In genomic region chr17:55462711-55463110, GRCh38 we compare ENCODE assay signal across 33 cellular contexts. TPM values are rescaled to one million over a fixed set of nuclear protein-coding genes. Genes with fewer than 3 reads are reported as not detected.
"Had no signal": no experiment of that assay in that cellular context is flagged by ENCODE, and none has a peak within 500 bp of the region (broad histone marks: within the 10 kb centered on the region; RNA-seq: fewer than 3 reads in every experiment).

No MANE protein-coding gene starts in this region.

- FAIRE-seq: endothelial cell of umbilical vein, islet of Langerhans, small intestine had no signal

- H3K27me3 Mint-ChIP-seq: activated naive CD8-positive, alpha-beta T cell treated with anti-CD3 and anti-CD28 coated beads for 36 hours; stimulated activated naive CD8-positive, alpha-beta T cell treated with anti-CD3 and anti-CD28 coated beads, Interleukin-15, amount 100 ng/mL, for 72 hours; type B pancreatic cell had no signal

- H3K27ac Mint-ChIP-seq: activated B cell treated with CpG ODN at 0.5 μM for 24 hours; activated CD4-positive, alpha-beta T cell treated with anti-CD3 and anti-CD28 coated beads for 36 hours; activated naive CD4-positive, alpha-beta T cell treated with anti-CD3 and anti-CD28 coated beads for 36 hours; activated naive CD8-positive, alpha-beta T cell treated with anti-CD3 and anti-CD28 coated beads for 36 hours; natural killer cell treated with Interleukin-12 subunit alpha and Interleukin-12 subunit beta and Interleukin-15 and Interleukin-18, amount 100 ng/mL, for 72 hours; stimulated activated effector memory CD8-positive, alpha-beta T cell treated with anti-CD3 and anti-CD28 coated beads, Interleukin-12 subunit alpha, Interleukin-12 subunit beta, amount 100 ng/mL, for 72 hours; stimulated activated naive CD8-positive, alpha-beta T cell treated with anti-CD3 and anti-CD28 coated beads, Interleukin-15, amount 100 ng/mL, for 72 hours; T-cell; type B pancreatic cell had no signal

- H3K36me3 Mint-ChIP-seq: activated naive CD8-positive, alpha-beta T cell treated with anti-CD3 and anti-CD28 coated beads for 36 hours; natural killer cell treated with Interleukin-12 subunit alpha and Interleukin-12 subunit beta and Interleukin-15 and Interleukin-18, amount 100 ng/mL, for 72 hours; stimulated activated effector memory CD8-positive, alpha-beta T cell treated with anti-CD3 and anti-CD28 coated beads, Interleukin-12 subunit alpha, Interleukin-12 subunit beta, amount 100 ng/mL, for 72 hours; T-cell; type B pancreatic cell had no signal

- H3K9me3 Mint-ChIP-seq: activated B cell treated with CpG ODN at 0.5 μM for 24 hours; activated naive CD4-positive, alpha-beta T cell treated with anti-CD3 and anti-CD28 coated beads for 36 hours; activated naive CD8-positive, alpha-beta T cell treated with anti-CD3 and anti-CD28 coated beads for 36 hours; natural killer cell treated with Interleukin-12 subunit alpha and Interleukin-12 subunit beta and Interleukin-15 and Interleukin-18, amount 100 ng/mL, for 72 hours; stimulated activated effector memory CD8-positive, alpha-beta T cell treated with anti-CD3 and anti-CD28 coated beads, Interleukin-12 subunit alpha, Interleukin-12 subunit beta, amount 100 ng/mL, for 72 hours; stimulated activated naive CD8-positive, alpha-beta T cell treated with anti-CD3 and anti-CD28 coated beads, Interleukin-15, amount 100 ng/mL, for 72 hours; T-cell had no signal

- ATAC-seq: activated CD4-positive, alpha-beta T cell treated with anti-CD3 and anti-CD28 coated beads for 36 hours; esophagus mucosa; left lung; lower lobe of right lung; mucosa of descending colon; natural killer cell treated with Interleukin-12 subunit alpha and Interleukin-12 subunit beta and Interleukin-15 and Interleukin-18, amount 100 ng/mL, for 72 hours; sciatic nerve; stimulated activated effector memory CD8-positive, alpha-beta T cell treated with anti-CD3 and anti-CD28 coated beads, Interleukin-12 subunit alpha, Interleukin-12 subunit beta, amount 100 ng/mL, for 72 hours; T-cell had no signal

- H3K4me3 ChIP-seq: adrenal gland, ascending aorta, left lung, lower lobe of right lung, mucosa of descending colon, vagina had no signal

- H3K4me1 ChIP-seq: adrenal gland, ascending aorta, left lung, lower lobe of right lung, vagina had no signal

- H3K27ac ChIP-seq: adrenal gland, ascending aorta, left lung, lower lobe of right lung, vagina had no signal

- H3K4me3 Mint-ChIP-seq: activated B cell treated with CpG ODN at 0.5 μM for 24 hours; activated CD4-positive, alpha-beta T cell treated with anti-CD3 and anti-CD28 coated beads for 36 hours; activated naive CD4-positive, alpha-beta T cell treated with anti-CD3 and anti-CD28 coated beads for 36 hours; activated naive CD8-positive, alpha-beta T cell treated with anti-CD3 and anti-CD28 coated beads for 36 hours; natural killer cell treated with Interleukin-12 subunit alpha and Interleukin-12 subunit beta and Interleukin-15 and Interleukin-18, amount 100 ng/mL, for 72 hours; stimulated activated effector memory CD8-positive, alpha-beta T cell treated with anti-CD3 and anti-CD28 coated beads, Interleukin-12 subunit alpha, Interleukin-12 subunit beta, amount 100 ng/mL, for 72 hours; stimulated activated naive CD8-positive, alpha-beta T cell treated with anti-CD3 and anti-CD28 coated beads, Interleukin-15, amount 100 ng/mL, for 72 hours; T-cell; type B pancreatic cell had no signal

- H3K36me3 ChIP-seq: adrenal gland, ascending aorta, left lung, lower lobe of right lung, vagina had no signal

- H3K27me3 ChIP-seq: adrenal gland, ascending aorta, left lung, vagina had no signal

- H3K9me3 ChIP-seq: adrenal gland, ascending aorta, left lung, lower lobe of right lung, mucosa of descending colon, vagina had no signal

- DNase-seq: activated B cell treated with CpG ODN at 0.5 μM for 24 hours; activated CD4-positive, alpha-beta T cell treated with anti-CD3 and anti-CD28 coated beads for 36 hours; activated CD4-positive, alpha-beta T cell treated with anti-CD3 and anti-CD28 coated beads, Interleukin-2, amount 50 U/mL, for 4 hours; activated effector memory CD4-positive, alpha-beta T cell treated with anti-CD3 and anti-CD28 coated beads, Interleukin-2, amount 50 U/mL, for 16 hours; activated naive CD4-positive, alpha-beta T cell treated with anti-CD3 and anti-CD28 coated beads for 36 hours; activated naive CD8-positive, alpha-beta T cell treated with anti-CD3 and anti-CD28 coated beads for 36 hours; activated T-cell treated with anti-CD3 and anti-CD28 coated beads for 4 hours; adrenal gland; caudate nucleus; foreskin melanocyte; left lung; lower lobe of right lung; mesendoderm; mucosa of descending colon; small intestine; stimulated activated CD4-positive, alpha-beta T cell treated with anti-CD3 and anti-CD28 coated beads, Interleukin-4, amount 100 ng/mL, for 24 hours; stimulated activated naive CD8-positive, alpha-beta T cell treated with anti-CD3 and anti-CD28 coated beads, Interleukin-15, amount 100 ng/mL, for 72 hours; substantia nigra; T-cell had no signal

RNA-seq across cellular contexts. Expression of gene SMIM36, which starts 48.5 kb away (rescaled TPM):
- total RNA-seq: activated B cell treated with CpG ODN at 0.5 μM for 24 hours; activated CD4-positive, alpha-beta T cell treated with anti-CD3 and anti-CD28 coated beads for 36 hours; activated naive CD4-positive, alpha-beta T cell treated with anti-CD3 and anti-CD28 coated beads for 36 hours; activated naive CD8-positive, alpha-beta T cell treated with anti-CD3 and anti-CD28 coated beads for 36 hours; adrenal gland; ascending aorta; endothelial cell of umbilical vein; esophagus mucosa; left lung; lower lobe of right lung; mucosa of descending colon; myocyte; natural killer cell treated with Interleukin-12 subunit alpha and Interleukin-12 subunit beta and Interleukin-15 and Interleukin-18, amount 100 ng/mL, for 72 hours; osteoblast; posterior vena cava; sciatic nerve; T-cell; T-helper 2 cell treated with Interferon-gamma antibody and Interleukin-4, amounts not matched to agents 100 ng/mL and 5 ng/mL, for 36 hours; vagina had no signal
- polyA plus RNA-seq: adrenal gland, endothelial cell of umbilical vein, small intestine, thymus had no signal
